8 cellular contexts compared by ENCODE assay signal in the genomic region with DNA sequence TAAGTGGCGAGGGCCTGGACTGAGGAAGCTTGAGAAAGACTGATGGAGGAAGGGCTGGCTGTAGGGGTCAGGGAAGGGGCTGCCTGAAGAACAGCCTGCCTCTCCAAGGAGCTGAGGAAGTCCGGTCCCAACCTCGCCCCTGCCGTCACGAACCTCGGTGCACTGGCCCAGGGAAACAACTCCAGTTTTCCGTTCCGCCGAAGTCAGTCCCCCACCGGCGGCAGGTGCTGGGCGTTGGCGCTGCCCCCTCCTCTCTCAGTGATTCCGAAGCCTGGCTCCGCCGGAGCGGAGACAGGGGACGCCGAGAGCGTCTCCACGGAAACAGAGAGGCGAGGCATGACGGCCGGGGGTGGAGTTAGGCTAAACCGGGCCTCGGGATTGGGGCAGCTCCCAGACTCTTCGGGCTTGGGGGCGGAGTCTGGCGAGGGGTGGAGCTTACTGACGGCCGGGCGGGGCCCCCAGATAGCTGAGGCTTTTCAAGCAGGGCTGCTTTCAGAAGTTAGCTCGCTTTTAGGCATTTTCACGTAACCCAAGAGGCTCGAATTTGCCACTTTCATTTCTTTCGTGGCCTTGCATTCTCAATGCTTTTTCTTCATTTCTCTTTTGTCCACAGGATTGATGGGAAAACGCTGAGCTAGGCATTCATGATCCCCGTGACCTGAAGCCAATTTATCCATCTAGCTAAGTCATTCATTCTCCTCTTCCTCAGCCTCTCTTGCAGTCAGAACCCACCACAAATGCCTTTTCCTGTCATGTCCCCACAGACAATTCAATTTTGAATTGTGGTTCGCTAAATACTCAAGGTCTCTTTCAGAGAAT. TPM values are rescaled to one million over a fixed set of nuclear protein-coding genes. Genes with fewer than 3 reads are reported as not detected.
DNase-seq lines count a peak whose midpoint lies in the region; ATAC-seq and TF ChIP-seq lines count a peak whose summit lies in the region.

Gene TTC29 (minus strand): TSS at position 309 of the 819 bp plus-strand sequence. CDS start 5,969 bp downstream, outside the sequence.

- no peak within 1 kb of the TSS for H3K27ac Mint-ChIP-seq in CD4-positive, alpha-beta T cell

- peak; percentile 99 for ATAC-seq in CD4-positive, alpha-beta T cell (ENCODE audit: poor library complexity)
- peak; percentile 100 for ATAC-seq in GM19455 (IDR thresholded peaks at IDR 0.05; ENCODE audit: unreplicated experiment)
- peak; percentile 100 for ATAC-seq in HG03571 (IDR thresholded peaks at IDR 0.05; ENCODE audit: unreplicated experiment)

- peak within 1 kb of the TSS; percentile 80 for H3K4me3 Mint-ChIP-seq in CD4-positive, alpha-beta T cell

- no peaks in the 10 kb centered on the region for H3K27me3 ChIP-seq in CD4-positive, alpha-beta T cell (ENCODE audit: control insufficient read depth, insufficient read depth, low read length)

- no peak within 1 kb of the TSS for H3K27ac ChIP-seq in CD4-positive, alpha-beta T cell (ENCODE audit: low read depth, low read length)

- H3K27me3 Mint-ChIP-seq in CD4-positive, alpha-beta T cell = no peaks in the 10 kb centered on the region

- POLR2A ChIA-PET in CD4-positive, alpha-beta T cell (lab: Charles Lee) = no interaction called here

- no peaks in the 10 kb centered on the region for H3K36me3 Mint-ChIP-seq in CD4-positive, alpha-beta T cell (ENCODE audit: low read depth)

- CTCF ChIA-PET in CD4-positive, alpha-beta T cell (lab: Charles Lee) = no interaction called here

- intact Hi-C loops in CD4-positive, alpha-beta T cell (cut with DNase I, micrococcal nuclease) = loop anchor here in 1 of 2 experiments (10.0 kb wide), 1 partner anchor 421 kb away; the partner anchor contains the start of gene SLC10A7

- DNase-seq in CD4-positive, alpha-beta T cell = peak; percentile 61 to 83 (median 78)
- DNase-seq in NOMO-1 treated with DMSO at 0.1 percent for 48 hours (lab: John Stamatoyannopoulos, UW; ENCODE audit: unreplicated experiment) = peak; percentile 83
- DNase-seq in activated CD8-positive, alpha-beta memory T cell treated with anti-CD3 and anti-CD28 coated beads, Interleukin-2, amount 50 U/mL, for 48 hours = peak; percentile 89
- DNase-seq in epidermal melanocyte (ENCODE audit: insufficient read length, low spot score) = peak; percentile 57
- DNase-seq in midbrain (lab: John Stamatoyannopoulos, UW) = peak; percentile 87
- peak; percentile 66 for DNase-seq in stimulated activated CD8-positive, alpha-beta memory T cell treated with anti-CD3 and anti-CD28 coated beads, Interleukin-15, amount 100 ng/mL, for 24 hours (ENCODE audit: low read depth)

- TF ChIP-seq CTCF in CD4-positive, alpha-beta T cell (IDR thresholded peaks at IDR 0.05) = no peak

- H3K9me3 Mint-ChIP-seq in CD4-positive, alpha-beta T cell = no peaks in the 10 kb centered on the region

- peaks cover 32% of the 10 kb centered on the region for H3K4me1 Mint-ChIP-seq in CD4-positive, alpha-beta T cell (ENCODE audit: low read depth)

- no peaks in the 10 kb centered on the region for H3K9me3 ChIP-seq in CD4-positive, alpha-beta T cell (ENCODE audit: control insufficient read depth, low read length)

RNA-seq across cellular contexts. Expression of gene TTC29, which starts in this region (rescaled TPM):
- not detected for total RNA-seq in CD4-positive, alpha-beta T cell

Comparison
In these comparisons a context has a peak if more than half of its experiments do, and no peak if none do; other contexts are left out.
1. Peak in DNase-seq and ATAC-seq in CD4-positive, alpha-beta T cell; RNA of the gene not detected or under 1 TPM.